8 cellular contexts compared by ENCODE assay signal in the genomic region with DNA sequence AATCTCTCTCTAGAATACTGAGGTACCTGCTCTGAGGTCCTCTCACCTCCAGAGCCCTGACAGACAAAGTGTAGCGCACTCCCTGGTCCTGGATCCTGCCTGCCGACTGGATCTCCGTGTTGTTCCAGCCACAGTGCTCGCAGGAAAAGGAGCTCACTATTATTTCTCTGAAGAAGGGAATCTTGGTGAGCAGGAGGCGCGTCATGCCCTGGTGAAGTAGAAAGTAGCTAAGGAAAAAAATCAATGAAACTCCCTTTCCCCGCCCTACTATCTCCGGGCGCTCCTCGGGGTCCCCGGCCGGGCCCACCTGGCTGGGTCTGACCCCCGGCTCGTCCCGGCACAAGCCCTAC. TPM values are rescaled to one million over a fixed set of nuclear protein-coding genes. Genes with fewer than 3 reads are reported as not detected.
DNase-seq lines count a peak whose midpoint lies in the region; ATAC-seq and TF ChIP-seq lines count a peak whose summit lies in the region.

No MANE protein-coding gene starts in this region.

- peak overlapping the region; percentile 81 to 98 (median 88) for H3K4me3 ChIP-seq in BLaER1 treated with 17β-estradiol and CSF1 and Interleukin-3, amounts not matched to agents 10 nM and 100 nM
- H3K4me3 ChIP-seq in astrocyte of the spinal cord (ENCODE audit: low read depth, low read length): peak overlapping the region; percentile 80

- in situ Hi-C loops in astrocyte of the spinal cord (cut with HindIII; ENCODE audit: low sequenced_read_pairs): no loop called here

- no peak for TF ChIP-seq CTCF in astrocyte of the spinal cord (IDR thresholded peaks at IDR 0.05; ENCODE audit: low read depth, low read length)

- no peak for DNase-seq in astrocyte of the spinal cord (ENCODE audit: low read depth, low spot score)
- peak; percentile 8 to 43 for DNase-seq in lung microvascular endothelial cell (ENCODE audit: low read depth in 2 of 2)
- no peak for DNase-seq in posterior cingulate gyrus
- no peak for DNase-seq in NOMO-1 treated with dmso at 0.1 percent for 144 hours (lab: John Stamatoyannopoulos, UW; ENCODE audit: unreplicated experiment)

- intact Hi-C loops in posterior cingulate gyrus (cut with DNase I): no loop called here

- no peaks in the 10 kb centered on the region for H3K27me3 ChIP-seq in BLaER1 treated with 17β-estradiol and CSF1 and Interleukin-3, amounts not matched to agents 10 nM and 100 nM

- peak overlapping the region; percentile 77 to 88 (median 83) for H3K27ac ChIP-seq in BLaER1 treated with 17β-estradiol and CSF1 and Interleukin-3, amounts not matched to agents 10 nM and 100 nM

- H4K20me1 ChIP-seq in BLaER1 treated with 17β-estradiol and CSF1 and Interleukin-3, amounts not matched to agents 10 nM and 100 nM: peaks cover 0 to 46% (median 11%) of the 10 kb centered on the region in 11 experiments; a peak in 8 of 22 replicates

- ATAC-seq in HG02852 (IDR thresholded peaks at IDR 0.05; ENCODE audit: unreplicated experiment) (peak; percentile 10), GM18873 (IDR thresholded peaks at IDR 0.05; ENCODE audit: low FRiP score, unreplicated experiment) (no peak), GM19023 (IDR thresholded peaks at IDR 0.05; ENCODE audit: unreplicated experiment) (no peak)

- H3K36me3 ChIP-seq in BLaER1 treated with 17β-estradiol and CSF1 and Interleukin-3, amounts not matched to agents 10 nM and 100 nM: peaks cover 42 to 48% (median 45%) of the 10 kb centered on the region in 11 experiments

- peak overlapping the region; percentile 87 to 98 (median 94) for H3K4me2 ChIP-seq in BLaER1 treated with 17β-estradiol and CSF1 and Interleukin-3, amounts not matched to agents 10 nM and 100 nM

- no peaks in the 10 kb centered on the region for H3K9me3 ChIP-seq in BLaER1 treated with 17β-estradiol and CSF1 and Interleukin-3, amounts not matched to agents 10 nM and 100 nM (replicated peaks in 1 of 11)

- peaks cover 19 to 43% (median 29%) of the 10 kb centered on the region in 10 experiments for H3K4me1 ChIP-seq in BLaER1 treated with 17β-estradiol and CSF1 and Interleukin-3, amounts not matched to agents 10 nM and 100 nM

- H3K9ac ChIP-seq in BLaER1 treated with 17β-estradiol and CSF1 and Interleukin-3, amounts not matched to agents 10 nM and 100 nM: peak overlapping the region; percentile 84 to 95 (median 90)

RNA-seq across cellular contexts. Expression of a gene that starts 0.4 kb away (rescaled TPM):
- 13.7 and 18.3 TPM in 2 replicates for total RNA-seq in lung microvascular endothelial cell

RNA-seq across cellular contexts. Expression of a gene that starts 4.3 kb away (rescaled TPM):
- total RNA-seq in lung microvascular endothelial cell: not detected in 2 replicates

RNA-seq across cellular contexts. Expression of a gene that starts 14.6 kb away (rescaled TPM):
- total RNA-seq in lung microvascular endothelial cell: 9.6 and 12.5 TPM in 2 replicates

RNA-seq across cellular contexts. Expression of a gene that starts 35.7 kb away (rescaled TPM):
- total RNA-seq in lung microvascular endothelial cell: not detected in 2 replicates

RNA-seq across cellular contexts. Expression of a gene that starts 42.3 kb away (rescaled TPM):
- total RNA-seq in lung microvascular endothelial cell: not detected in 2 replicates

Comparison
In these comparisons a context has a peak if more than half of its experiments do, and no peak if none do; other contexts are left out.
1. DNase-seq: peak in lung microvascular endothelial cell (2 of 2); none in astrocyte of the spinal cord (single experiment), posterior cingulate gyrus (0 of 10) and NOMO-1 treated with dmso at 0.1 percent for 144 hours (single experiment).